Comparison of ENCODE assay signal across 1 cellular context in genomic region chr7:102304668-102305067, GRCh38.
TF ChIP-seq lines count a peak whose summit lies in the region.

No MANE protein-coding gene starts in this region.

TF ChIP-seq in GM12878, 131 proteins besides CTCF, POLR2A, EP300 and RAD21:
- TF ChIP-seq BCL11A (IDR thresholded peaks at IDR 0.05; ENCODE audit: low read depth, low read length) (no peak), YY1 (IDR thresholded peaks at IDR 0.05; ENCODE audit: low read depth, low read length) (no peak), ZBED1 (IDR thresholded peaks at IDR 0.05; ENCODE audit: borderline replicate concordance) (no peak), NR2C2 (IDR thresholded peaks at IDR 0.05; ENCODE audit: borderline replicate concordance, control insufficient read depth, insufficient read length, low read depth) (no peak), RELA (IDR thresholded peaks at IDR 0.05; ENCODE audit: borderline replicate concordance, partially characterized antibody) (no peak), BHLHE40 (IDR thresholded peaks at IDR 0.05; ENCODE audit: borderline replicate concordance in 1 of 2, low read depth in 2 of 2, low read length in 1 of 2) (no peak), MTA3 (IDR thresholded peaks at IDR 0.05; ENCODE audit: borderline replicate concordance, low read length) (no peak), ZNF622 (IDR thresholded peaks at IDR 0.05) (no peak), PAX8 (IDR thresholded peaks at IDR 0.05) (no peak), CREM (IDR thresholded peaks at IDR 0.05; ENCODE audit: low read depth) (no peak), RB1 (IDR thresholded peaks at IDR 0.05; ENCODE audit: borderline replicate concordance) (no peak), SRF (IDR thresholded peaks at IDR 0.05; ENCODE audit: low read depth in 2 of 2, low read length in 2 of 2) (no peak), POLR2AphosphoS5 (IDR thresholded peaks at IDR 0.05; ENCODE audit: low read length) (no peak), FOS (IDR thresholded peaks at IDR 0.05; ENCODE audit: borderline replicate concordance, extremely low read depth, insufficient read length) (no peak), RFX5 (IDR thresholded peaks at IDR 0.05; ENCODE audit: low read depth, low read length) (no peak), TAF1 (IDR thresholded peaks at IDR 0.05; ENCODE audit: borderline replicate concordance, low read depth, low read length) (no peak)
